21 cellular contexts compared by ENCODE assay signal in genomic region chr1:169100883-169101214, GRCh38. TPM values are rescaled to one million over a fixed set of nuclear protein-coding genes. Genes with fewer than 3 reads are reported as not detected.
DNase-seq lines count a peak whose midpoint lies in the region; ATAC-seq, FAIRE-seq and TF ChIP-seq lines count a peak whose summit lies in the region.
"Had no signal": no experiment of that assay in that cellular context is flagged by ENCODE, and none has a peak within 500 bp of the region (broad histone marks: within the 10 kb centered on the region; RNA-seq: fewer than 3 reads in every experiment).

No MANE protein-coding gene starts in this region.

- H3K27ac ChIP-seq in body of pancreas (peak overlapping the region in 3 of 4 donors; percentile 93 to 94 (median 93)), kidney (ENCODE audit: low read depth in 2 of 2, low read length in 2 of 2) (peak overlapping the region; percentile 67 to 94), transverse colon (peak overlapping the region; percentile 94 to 98 (median 96))
- H3K27ac ChIP-seq: HL-60, SJSA1 had no signal

- no peak for TF ChIP-seq EP300 in transverse colon (IDR thresholded peaks at IDR 0.05; ENCODE audit: low read depth)

- peaks cover 59% of the 10 kb centered on the region for H3K4me1 ChIP-seq in body of pancreas
- peaks cover 23 to 35% of the 10 kb centered on the region in 2 donors for H3K4me1 ChIP-seq in kidney (ENCODE audit: control insufficient read depth in 1 of 2, insufficient read depth in 1 of 2, low read depth in 1 of 2, low read length in 2 of 2)
- H3K4me1 ChIP-seq in mucosa of descending colon (ENCODE audit: low read depth): peaks cover 38% of the 10 kb centered on the region
- peaks cover 0 to 46% (median 31%) of the 10 kb centered on the region in 4 donors for H3K4me1 ChIP-seq in transverse colon

- in situ Hi-C loops in transverse colon (cut with MboI; ENCODE audit: low pct_ligation_motif_present in 1 of 4, low pct_unique_long_range_greater_than_20kb in 1 of 4, low sequenced_read_pairs in 3 of 4): loop anchor here in 2 of 4 donors (25.0 kb wide), 3 partner anchors 236 to 639 kb away; no protein-coding TSS in a partner anchor

- peak overlapping the region in 1 of 2 donors; percentile 94 for H3K9ac ChIP-seq in kidney (ENCODE audit: low read length in 2 of 2)

- WGBS in body of pancreas, 2 donors: 26 to 34% methylated on average over 5 of the region's 5 CpGs
- WGBS in transverse colon (ENCODE audit: low coverage in 1 of 2), 2 donors: 42 to 48% methylated on average over 5 of the region's 5 CpGs

- TF ChIP-seq CTCF in body of pancreas (IDR thresholded peaks at IDR 0.05) (no peak), kidney (IDR thresholded peaks at IDR 0.05; ENCODE audit: borderline replicate concordance, extremely low read depth, insufficient read depth) (no peak), mucosa of descending colon (IDR thresholded peaks at IDR 0.05) (no peak), transverse colon (IDR thresholded peaks at IDR 0.05) (no peak)

- H3K9me3 ChIP-seq in body of pancreas (no peaks in the 10 kb centered on the region), kidney (ENCODE audit: control insufficient read depth in 1 of 2, low read length in 2 of 2) (no peaks in the 10 kb centered on the region), mucosa of descending colon (no peaks in the 10 kb centered on the region), transverse colon (no peaks in the 10 kb centered on the region)
- H3K9me3 ChIP-seq: A549, SJSA1 had no signal

- intact Hi-C loops in body of pancreas (cut with DNase I): no loop called here
- intact Hi-C loops in kidney (cut with DNase I): no loop called here
- intact Hi-C loops in mucosa of descending colon (cut with DNase I, micrococcal nuclease): no loop called here
- intact Hi-C loops in transverse colon (cut with DNase I; ENCODE audit: low total_unique reads): no loop called here

- no peaks in the 10 kb centered on the region for H3K27me3 ChIP-seq in body of pancreas
- no peaks in the 10 kb centered on the region for H3K27me3 ChIP-seq in transverse colon
- H3K27me3 ChIP-seq: SJSA1 had no signal

- H3K4me3 ChIP-seq in body of pancreas: no peak overlapping the region
- H3K4me3 ChIP-seq in kidney (ENCODE audit: low read length in 2 of 2): peak overlapping the region in 1 of 2 donors; percentile 72
- H3K4me3 ChIP-seq in mucosa of descending colon: no peak overlapping the region
- H3K4me3 ChIP-seq in transverse colon: no peak overlapping the region
- H3K4me3 ChIP-seq: A549, SJSA1 had no signal

- DNase-seq in body of pancreas (no peak), kidney (no peak), mucosa of descending colon (peak in 1 of 3 donors; percentile 41), transverse colon (no peak), NCI-H2107 (lab: John Stamatoyannopoulos, UW) (no peak), T-helper 2 cell (no peak)
- DNase-seq: H7, KG1, NCI-H1092 treated with DMSO at 0.1 percent for 48 hours, NCI-H146, NCI-H2029 treated with DMSO at 0.1 percent for 48 hours, NCI-H2171, NCI-H345, NCI-H524 treated with DMSO at 0.1 percent for 48 hours, NCI-H82 had no signal

- FAIRE-seq in kidney (lab: Jason Lieb, UNC): no peak
- FAIRE-seq: A549 had no signal

- H3K36me3 ChIP-seq in body of pancreas (replicated peaks in 1 of 2; ENCODE audit: insufficient read depth in 1 of 2, low read depth in 2 of 2) (no peaks in the 10 kb centered on the region), kidney (ENCODE audit: control insufficient read depth in 1 of 2, insufficient read depth in 2 of 2, low read length in 2 of 2) (no peaks in the 10 kb centered on the region), mucosa of descending colon (ENCODE audit: low read depth) (no peaks in the 10 kb centered on the region), transverse colon (no peaks in the 10 kb centered on the region)
- H3K36me3 ChIP-seq: SJSA1 had no signal

- TF ChIP-seq POLR2A in body of pancreas (IDR thresholded peaks at IDR 0.05): no peak
- TF ChIP-seq POLR2A in transverse colon (IDR thresholded peaks at IDR 0.05): no peak

- ATAC-seq in body of pancreas (no peak), mucosa of descending colon (peak; percentile 29), esophagus mucosa (no peak), GM18858 (IDR thresholded peaks at IDR 0.05; ENCODE audit: unreplicated experiment) (no peak)
- ATAC-seq: A549, Right ventricle myocardium inferior had no signal

RNA-seq across cellular contexts. Expression of gene ATP1B1, which starts 5.6 kb away (rescaled TPM):
- total RNA-seq in body of pancreas: 100 to 1,000 TPM; 116 to 138 TPM
- total RNA-seq in kidney: 686 TPM
- polyA plus RNA-seq in kidney (ENCODE audit: insufficient read depth, low read depth, low replicate concordance): 1,441 TPM
- 100 to 1,000 TPM; 342 to 860 (median 744) TPM for total RNA-seq in mucosa of descending colon
- 100 to 1,000 TPM in 3 of 4 donors, 10 to 100 TPM in 1; 82.8 to 493 (median 375) TPM for total RNA-seq in transverse colon
- 125 TPM for total RNA-seq in esophagus mucosa
